ENCODE assay signal across 30 cellular contexts in genomic region chr12:113519464-113520191, GRCh38. TPM values are rescaled to one million over a fixed set of nuclear protein-coding genes. Genes with fewer than 3 reads are reported as not detected.
"Had no signal": no experiment of that assay in that cellular context is flagged by ENCODE, and none has a peak within 500 bp of the region (broad histone marks: within the 10 kb centered on the region; RNA-seq: fewer than 3 reads in every experiment).

No MANE protein-coding gene starts in this region.

- ATAC-seq: activated CD8-positive, alpha-beta memory T cell treated with anti-CD3 and anti-CD28 coated beads, Interleukin-2, amount 10 ng/mL, durations not matched to agents 7 days and 5 days; foreskin keratinocyte; left cardiac atrium; lower lobe of right lung; naive thymus-derived CD8-positive, alpha-beta T cell; stimulated activated naive CD8-positive, alpha-beta T cell treated with anti-CD3 and anti-CD28 coated beads, Interleukin-15, Interleukin-2, amounts not matched to agents 100 U/mL and 50 U/mL, for 24 hours had no signal

- DNase-seq: activated CD4-positive, alpha-beta memory T cell treated with anti-CD3 and anti-CD28 coated beads, Interleukin-2, amount 10 ng/mL, durations not matched to agents 7 days and 5 days; activated CD4-positive, alpha-beta T cell treated with anti-CD3 and anti-CD28 coated beads for 48 hours; activated CD4-positive, CD25-positive, alpha-beta regulatory T cell; activated CD8-positive, alpha-beta memory T cell treated with anti-CD3 and anti-CD28 coated beads, Interleukin-2, amount 10 ng/mL, durations not matched to agents 7 days and 5 days; activated naive CD4-positive, alpha-beta T cell treated with Interleukin-2 at 50 U/mL for 16 hours; activated naive CD8-positive, alpha-beta T cell treated with anti-CD3 and anti-CD28 coated beads, Interleukin-2, amount 10 ng/mL, durations not matched to agents 7 days and 5 days; activated T-cell treated with anti-CD3 and anti-CD28 coated beads, Interleukin-2, amount 50 U/mL, for 1 hour; amygdala; dorsolateral prefrontal cortex; endodermal cell; foreskin keratinocyte; head of caudate nucleus; left cardiac atrium; lower lobe of right lung; naive thymus-derived CD8-positive, alpha-beta T cell; nucleus accumbens; stimulated activated CD4-positive, alpha-beta T cell treated with anti-CD3 and anti-CD28 coated beads, Interleukin-12 subunit alpha, Interleukin-12 subunit beta, amount 100 ng/mL, for 4 hours; stimulated activated CD4-positive, alpha-beta T cell treated with anti-CD3 and anti-CD28 coated beads, Interleukin-2, amount 100 ng/mL, for 24 hours; stimulated activated naive CD8-positive, alpha-beta T cell treated with anti-CD3 and anti-CD28 coated beads, Interleukin-15, Interleukin-2, amounts not matched to agents 100 U/mL and 50 U/mL, for 24 hours; substantia nigra; T-helper 1 cell; T-helper 9 cell; tibial artery had no signal

- H3K36me3 ChIP-seq: lower lobe of right lung, right atrium auricular region, tibial artery had no signal

- H3K4me1 ChIP-seq: foreskin keratinocyte, tibial artery had no signal

- H3K9me3 ChIP-seq: lower lobe of right lung, tibial artery had no signal

- H3K4me3 Mint-ChIP-seq: activated CD4-positive, alpha-beta memory T cell treated with anti-CD3 and anti-CD28 coated beads, Interleukin-2, amount 10 ng/mL, durations not matched to agents 7 days and 5 days; activated CD8-positive, alpha-beta memory T cell treated with anti-CD3 and anti-CD28 coated beads, Interleukin-2, amount 10 ng/mL, durations not matched to agents 7 days and 5 days; activated naive CD8-positive, alpha-beta T cell treated with anti-CD3 and anti-CD28 coated beads, Interleukin-2, amount 10 ng/mL, durations not matched to agents 7 days and 5 days; endodermal cell; naive thymus-derived CD8-positive, alpha-beta T cell had no signal

- H3K36me3 Mint-ChIP-seq: activated CD8-positive, alpha-beta memory T cell treated with anti-CD3 and anti-CD28 coated beads, Interleukin-2, amount 10 ng/mL, durations not matched to agents 7 days and 5 days; activated naive CD8-positive, alpha-beta T cell treated with anti-CD3 and anti-CD28 coated beads, Interleukin-2, amount 10 ng/mL, durations not matched to agents 7 days and 5 days had no signal

- H3K4me3 ChIP-seq: lower lobe of right lung, right atrium auricular region, tibial artery had no signal

- H3K27ac ChIP-seq: dorsolateral prefrontal cortex, epithelial cell of prostate, foreskin keratinocyte, lower lobe of right lung, right atrium auricular region, tibial artery had no signal

- H3K4me1 Mint-ChIP-seq: activated CD4-positive, alpha-beta memory T cell treated with anti-CD3 and anti-CD28 coated beads, Interleukin-2, amount 10 ng/mL, durations not matched to agents 7 days and 5 days; activated CD8-positive, alpha-beta memory T cell treated with anti-CD3 and anti-CD28 coated beads, Interleukin-2, amount 10 ng/mL, durations not matched to agents 7 days and 5 days had no signal

- H3K9me3 Mint-ChIP-seq: activated CD4-positive, alpha-beta memory T cell treated with anti-CD3 and anti-CD28 coated beads, Interleukin-2, amount 10 ng/mL, durations not matched to agents 7 days and 5 days; activated naive CD8-positive, alpha-beta T cell treated with anti-CD3 and anti-CD28 coated beads, Interleukin-2, amount 10 ng/mL, durations not matched to agents 7 days and 5 days; activated T-helper 2 cell treated with anti-CD3 and anti-CD28 coated beads, Interferon-gamma antibody, Interleukin-2, Interleukin-4, amounts not matched to agents 10 μg/mL and 5 μg/mL and 100 μg/mL, durations not matched to agents 14 hours and 24 hours and 36 hours had no signal

- H3K27ac Mint-ChIP-seq: activated CD4-positive, alpha-beta memory T cell treated with anti-CD3 and anti-CD28 coated beads, Interleukin-2, amount 10 ng/mL, durations not matched to agents 7 days and 5 days; activated CD8-positive, alpha-beta memory T cell treated with anti-CD3 and anti-CD28 coated beads, Interleukin-2, amount 10 ng/mL, durations not matched to agents 7 days and 5 days; activated naive CD8-positive, alpha-beta T cell treated with anti-CD3 and anti-CD28 coated beads, Interleukin-2, amount 10 ng/mL, durations not matched to agents 7 days and 5 days; activated T-helper 2 cell treated with anti-CD3 and anti-CD28 coated beads, Interferon-gamma antibody, Interleukin-2, Interleukin-4, amounts not matched to agents 10 μg/mL and 5 μg/mL and 100 μg/mL, durations not matched to agents 14 hours and 24 hours and 36 hours; endodermal cell; naive thymus-derived CD8-positive, alpha-beta T cell had no signal

RNA-seq across cellular contexts. Expression of gene LHX5, which starts 48.0 kb away (rescaled TPM):
- total RNA-seq: activated CD4-positive, alpha-beta memory T cell treated with anti-CD3 and anti-CD28 coated beads, Interleukin-2, amount 10 ng/mL, durations not matched to agents 7 days and 5 days; activated CD8-positive, alpha-beta memory T cell treated with anti-CD3 and anti-CD28 coated beads, Interleukin-2, amount 10 ng/mL, durations not matched to agents 7 days and 5 days; activated naive CD8-positive, alpha-beta T cell treated with anti-CD3 and anti-CD28 coated beads, Interleukin-2, amount 10 ng/mL, durations not matched to agents 7 days and 5 days; activated T-helper 2 cell treated with anti-CD3 and anti-CD28 coated beads, Interferon-gamma antibody, Interleukin-2, Interleukin-4, amounts not matched to agents 10 μg/mL and 5 μg/mL and 100 μg/mL, durations not matched to agents 14 hours and 24 hours and 36 hours; cardiac septum; dorsolateral prefrontal cortex; left cardiac atrium; lower lobe of right lung; mesenteric fat pad; naive thymus-derived CD8-positive, alpha-beta T cell; posterior vena cava; right atrium auricular region; urinary bladder had no signal
- polyA plus RNA-seq: naive thymus-derived CD8-positive, alpha-beta T cell; urinary bladder had no signal
